In genomic region chr13:73079359-73079758, GRCh38 we compare ENCODE assay signal across 25 cellular contexts. TPM values are rescaled to one million over a fixed set of nuclear protein-coding genes. Genes with fewer than 3 reads are reported as not detected.
DNase-seq lines count a peak whose midpoint lies in the region; ATAC-seq, FAIRE-seq and TF ChIP-seq lines count a peak whose summit lies in the region.
"Had no signal": no experiment of that assay in that cellular context is flagged by ENCODE, and none has a peak within 500 bp of the region (broad histone marks: within the 10 kb centered on the region; RNA-seq: fewer than 3 reads in every experiment).

No MANE protein-coding gene starts in this region.

- H3K4me1 ChIP-seq in RWPE2 (ENCODE audit: insufficient read depth, poor library complexity, severe bottlenecking) (peaks cover 12% of the 10 kb centered on the region), small intestine (ENCODE audit: control insufficient read depth in 2 of 2, insufficient read depth in 1 of 2, low read depth in 1 of 2, low read length in 1 of 2) (peaks cover 2 to 4% of the 10 kb centered on the region in 2 donors)

- WGBS in small intestine, 3 donors, result 23 to 70% (median 43%) methylated on average over 3 of the region's 3 CpGs

- TF ChIP-seq POLR2A in H54 (IDR thresholded peaks at IDR 0.05; ENCODE audit: low read depth, low read length), result no peak

- CTCF ChIA-PET in activated CD8-positive, alpha-beta memory T cell treated with anti-CD3 and anti-CD28 coated beads, Interleukin-2, amount 10 ng/mL, durations not matched to agents 7 days and 5 days (lab: Charles Lee), result no interaction called here

- H3K36me3 Mint-ChIP-seq in activated CD8-positive, alpha-beta memory T cell treated with anti-CD3 and anti-CD28 coated beads, Interleukin-2, amount 10 ng/mL, durations not matched to agents 7 days and 5 days, result no peaks in the 10 kb centered on the region
- peaks cover 4% of the 10 kb centered on the region for H3K36me3 Mint-ChIP-seq in glutamatergic neuron (ENCODE audit: unreplicated experiment)

- no peaks in the 10 kb centered on the region for H3K9me3 Mint-ChIP-seq in activated CD8-positive, alpha-beta memory T cell treated with anti-CD3 and anti-CD28 coated beads, Interleukin-2, amount 10 ng/mL, durations not matched to agents 7 days and 5 days (ENCODE audit: low read depth)
- H3K9me3 Mint-ChIP-seq in glutamatergic neuron (ENCODE audit: unreplicated experiment), result no peaks in the 10 kb centered on the region
- H3K9me3 Mint-ChIP-seq: H9 had no signal

- FAIRE-seq in small intestine (lab: Jason Lieb, UNC) (no peak), H54 (lab: Jason Lieb, UNC) (no peak)
- FAIRE-seq: G401.6 had no signal

- ATAC-seq in RWPE2 (ENCODE audit: low read depth), result peak; percentile 50
- ATAC-seq in activated CD8-positive, alpha-beta memory T cell treated with anti-CD3 and anti-CD28 coated beads, Interleukin-2, amount 10 ng/mL, durations not matched to agents 7 days and 5 days, result no peak

- peaks cover 3% of the 10 kb centered on the region for H3K27me3 Mint-ChIP-seq in activated CD8-positive, alpha-beta memory T cell treated with anti-CD3 and anti-CD28 coated beads, Interleukin-2, amount 10 ng/mL, durations not matched to agents 7 days and 5 days
- no peaks in the 10 kb centered on the region for H3K27me3 Mint-ChIP-seq in glutamatergic neuron (ENCODE audit: unreplicated experiment)

- no peak overlapping the region for H3K4me3 ChIP-seq in RWPE2 (ENCODE audit: severe bottlenecking)
- H3K4me3 ChIP-seq in small intestine (ENCODE audit: low read depth in 1 of 2, low read length in 2 of 2), result no peak overlapping the region
- H3K4me3 ChIP-seq: GM23248 had no signal

- TF ChIP-seq CTCF in RWPE2 (IDR thresholded peaks at IDR 0.05; ENCODE audit: poor library complexity, severe bottlenecking), result no peak
- TF ChIP-seq CTCF in glutamatergic neuron (IDR thresholded peaks at IDR 0.05; ENCODE audit: partially characterized antibody, unreplicated experiment), result no peak

- H3K36me3 ChIP-seq in RWPE2 (ENCODE audit: low read depth) (peaks cover 32% of the 10 kb centered on the region), small intestine (ENCODE audit: control insufficient read depth in 2 of 2, insufficient read depth in 2 of 2, low read length in 2 of 2) (peaks cover 0 to 6% of the 10 kb centered on the region in 2 donors)

- H3K9me3 ChIP-seq in RWPE2 (ENCODE audit: severe bottlenecking) (no peaks in the 10 kb centered on the region), small intestine (ENCODE audit: control insufficient read depth, low read depth) (no peaks in the 10 kb centered on the region)

- H3K27me3 ChIP-seq in RWPE2 (ENCODE audit: insufficient read depth, poor library complexity, severe bottlenecking), result no peaks in the 10 kb centered on the region
- H3K27me3 ChIP-seq in small intestine (ENCODE audit: control insufficient read depth in 2 of 2, insufficient read depth in 2 of 2, low read length in 2 of 2), result no peaks in the 10 kb centered on the region

- peak overlapping the region; percentile 51 for H3K27ac ChIP-seq in RWPE2 (ENCODE audit: poor library complexity, severe bottlenecking)
- peak overlapping the region; percentile 96 for H3K27ac ChIP-seq in epithelial cell of prostate
- peak overlapping the region in 1 of 2 donors; percentile 26 for H3K27ac ChIP-seq in small intestine (ENCODE audit: low read depth in 1 of 2, low read length in 1 of 2)
- H3K27ac ChIP-seq: GM23248 had no signal

- no peak overlapping the region for H3K27ac Mint-ChIP-seq in activated CD8-positive, alpha-beta memory T cell treated with anti-CD3 and anti-CD28 coated beads, Interleukin-2, amount 10 ng/mL, durations not matched to agents 7 days and 5 days
- no peak overlapping the region for H3K27ac Mint-ChIP-seq in glutamatergic neuron (ENCODE audit: unreplicated experiment)
- H3K27ac Mint-ChIP-seq: CD4-positive, alpha-beta memory T cell; H9 had no signal

- H3K4me1 Mint-ChIP-seq in activated CD8-positive, alpha-beta memory T cell treated with anti-CD3 and anti-CD28 coated beads, Interleukin-2, amount 10 ng/mL, durations not matched to agents 7 days and 5 days, result peaks cover 2% of the 10 kb centered on the region
- peaks cover 5% of the 10 kb centered on the region for H3K4me1 Mint-ChIP-seq in glutamatergic neuron (ENCODE audit: low read depth, unreplicated experiment)
- H3K4me1 Mint-ChIP-seq: CD4-positive, alpha-beta memory T cell had no signal

- DNase-seq in HT-29 (ENCODE audit: low spot score) (peak; percentile 74), RWPE2 (ENCODE audit: low spot score) (no peak), epithelial cell of prostate (ENCODE audit: low read depth, low spot score) (no peak), small intestine (peak; percentile 95), H54 (ENCODE audit: insufficient read length, low spot score) (no peak), glutamatergic neuron (no peak)
- no peak for DNase-seq in activated CD4-positive, alpha-beta T cell treated with anti-CD3 and anti-CD28 coated beads for 1 hour
- DNase-seq in activated CD8-positive, alpha-beta memory T cell treated with anti-CD3 and anti-CD28 coated beads, Interleukin-2, amount 10 ng/mL, durations not matched to agents 7 days and 5 days, result no peak
- DNase-seq: C1 segment of cervical spinal cord; CD4-positive, alpha-beta memory T cell; COR-L47; GM23248; H9; Karpas-422; NCI-H1092 treated with DMSO at 0.1 percent for 48 hours; NCI-H1436; NCI-H187 treated with DMSO at 0.1 percent for 48 hours; NCI-H2107; NCI-H446; NCI-H524 treated with DMSO at 0.1 percent for 48 hours; NCI-H82; NK-92 treated with Interleukin-12 subunit alpha and Interleukin-12 subunit beta, amount 100 ng/mL, for 24 hours; RPMI8226; SHP77 had no signal

- no peak overlapping the region for H3K4me3 Mint-ChIP-seq in activated CD8-positive, alpha-beta memory T cell treated with anti-CD3 and anti-CD28 coated beads, Interleukin-2, amount 10 ng/mL, durations not matched to agents 7 days and 5 days
- H3K4me3 Mint-ChIP-seq in glutamatergic neuron (ENCODE audit: unreplicated experiment), result no peak overlapping the region
- H3K4me3 Mint-ChIP-seq: CD4-positive, alpha-beta memory T cell; H9 had no signal

RNA-seq across cellular contexts. Expression of gene KLF5, which starts 20.6 kb away (rescaled TPM):
- 129 and 135 TPM in 2 replicates for total RNA-seq in HT-29 (2014; rRNA removed; shearing (Covaris generic))
- polyA plus RNA-seq in small intestine, result 100 to 1,000 TPM; 126 to 178 (median 141) TPM
- 1 to 10 TPM; 1.6 to 2.3 TPM for total RNA-seq in activated CD8-positive, alpha-beta memory T cell treated with anti-CD3 and anti-CD28 coated beads, Interleukin-2, amount 10 ng/mL, durations not matched to agents 7 days and 5 days
- 0.34 TPM for total RNA-seq in glutamatergic neuron (ENCODE audit: unreplicated experiment)

Comparison
In these comparisons a context has a peak if more than half of its experiments do, and no peak if none do; other contexts are left out.
1. DNase-seq: peak in HT-29 (single experiment) and small intestine (single experiment); none in RWPE2 (single experiment), epithelial cell of prostate (single experiment), activated CD4-positive, alpha-beta T cell treated with anti-CD3 and anti-CD28 coated beads for 1 hour (single experiment), H54 (single experiment), activated CD8-positive, alpha-beta memory T cell treated with anti-CD3 and anti-CD28 coated beads, Interleukin-2, amount 10 ng/mL, durations not matched to agents 7 days and 5 days (single experiment) and glutamatergic neuron (single experiment).
2. RNA of gene KLF5, which starts 20.6 kb away (total RNA-seq): 129 to 135 TPM in HT-29; 1.6 to 2.3 TPM in activated CD8-positive, alpha-beta memory T cell treated with anti-CD3 and anti-CD28 coated beads, Interleukin-2, amount 10 ng/mL, durations not matched to agents 7 days and 5 days and 0.34 TPM in glutamatergic neuron (single experiment); every median in the first group is over 10 times any median in the second.